In the genomic region with DNA sequence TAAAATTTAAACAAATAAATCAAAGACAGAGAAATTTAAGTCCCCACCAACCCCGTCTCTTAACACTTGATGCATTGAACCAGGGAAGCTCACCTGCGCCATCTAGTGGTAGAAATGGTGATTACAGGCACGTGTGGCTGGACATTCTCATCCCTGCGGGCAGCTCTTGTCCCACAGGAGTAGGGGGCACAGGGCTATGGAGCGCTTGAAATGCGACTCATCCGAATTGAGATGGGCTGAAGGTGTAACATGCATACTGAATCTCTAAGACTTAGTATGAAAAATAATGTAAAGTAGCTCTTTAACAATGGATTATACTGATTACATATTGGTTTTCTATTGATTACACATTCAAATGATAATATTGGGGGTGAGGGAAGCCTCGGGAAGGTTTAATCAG, we compare ENCODE assay signal across 8 cellular contexts. TPM values are rescaled to one million over a fixed set of nuclear protein-coding genes. Genes with fewer than 3 reads are reported as not detected.
DNase-seq lines count a peak whose midpoint lies in the region; ATAC-seq and TF ChIP-seq lines count a peak whose summit lies in the region.

No MANE protein-coding gene starts in this region.

- H2AFZ ChIP-seq in Loucy (ENCODE audit: low read length): no peak overlapping the region

- no peaks in the 10 kb centered on the region for H3K4me1 ChIP-seq in Loucy (ENCODE audit: insufficient read depth, low read length, poor library complexity, severe bottlenecking)
- H3K4me1 ChIP-seq in left ventricle myocardium inferior: no peaks in the 10 kb centered on the region

- no peaks in the 10 kb centered on the region for H3K9me2 ChIP-seq in Loucy (replicated peaks; ENCODE audit: low read depth, low read length)

- no peaks in the 10 kb centered on the region for H4K20me1 ChIP-seq in Loucy (ENCODE audit: insufficient read depth, low read length, poor library complexity, severe bottlenecking)

- no peaks in the 10 kb centered on the region for H3K27me3 ChIP-seq in Loucy (ENCODE audit: insufficient read depth, low read length, poor library complexity, severe bottlenecking)
- peaks cover 35% of the 10 kb centered on the region for H3K27me3 ChIP-seq in left ventricle myocardium inferior (ENCODE audit: low read depth)

- no peak overlapping the region for H3K4me2 ChIP-seq in Loucy (ENCODE audit: low read depth, low read length, poor library complexity, severe bottlenecking)

- intact Hi-C loops in left ventricle myocardium inferior (cut with micrococcal nuclease): no loop called here

- H3F3A ChIP-seq in Loucy (ENCODE audit: low read depth): no peaks in the 10 kb centered on the region

- H3K36me3 ChIP-seq in Loucy (ENCODE audit: insufficient read depth, low read length): no peaks in the 10 kb centered on the region
- H3K36me3 ChIP-seq in left ventricle myocardium inferior: no peaks in the 10 kb centered on the region

- H3K9ac ChIP-seq in Loucy (ENCODE audit: low read depth, low read length, poor library complexity, severe bottlenecking): no peak overlapping the region

- DNase-seq in GDM1 (lab: John Stamatoyannopoulos, UW): peak; percentile 38
- DNase-seq in T follicular helper cell (ENCODE audit: low read depth): peak; percentile 41
- DNase-seq in activated naive CD8-positive, alpha-beta T cell treated with anti-CD3 and anti-CD28 coated beads, Interleukin-2, amount 50 U/mL, for 16 hours (ENCODE audit: low read depth, low spot score): peak; percentile 54
- peak; percentile 45 for DNase-seq in left ventricle myocardium inferior
- DNase-seq in retinal pigment epithelial cell (ENCODE audit: low read depth): peak; percentile 20

- H3K9me3 ChIP-seq in Loucy (ENCODE audit: insufficient read depth, low read depth, low read length) (no peaks in the 10 kb centered on the region), left ventricle myocardium inferior (replicated peaks) (no peaks in the 10 kb centered on the region)

- TF ChIP-seq CTCF in Loucy (conservative IDR thresholded peaks at IDR 0.05; ENCODE audit: low read length) (peak; percentile 97), left ventricle myocardium inferior (IDR thresholded peaks at IDR 0.05; ENCODE audit: borderline replicate concordance) (peak; percentile 99), retinal pigment epithelial cell (conservative IDR thresholded peaks at IDR 0.05; ENCODE audit: low read depth, low read length) (peak; percentile 96)

- no peak overlapping the region for H3K4me3 ChIP-seq in Loucy (ENCODE audit: low read length, poor library complexity, severe bottlenecking)
- no peak overlapping the region for H3K4me3 ChIP-seq in left ventricle myocardium inferior
- H3K4me3 ChIP-seq in retinal pigment epithelial cell (ENCODE audit: low read length): no peak overlapping the region

- ATAC-seq in HG03460 (IDR thresholded peaks at IDR 0.05; ENCODE audit: unreplicated experiment) (no peak), GM21723 (IDR thresholded peaks at IDR 0.05; ENCODE audit: unreplicated experiment) (no peak)

- H3K79me2 ChIP-seq in Loucy (ENCODE audit: insufficient read depth, low read length): no peaks in the 10 kb centered on the region

- H3K27ac ChIP-seq in left ventricle myocardium inferior (replicated peaks): no peak overlapping the region

RNA-seq across cellular contexts. Expression of a gene that starts 24.8 kb away (rescaled TPM):
- 0.08 TPM for total RNA-seq in left ventricle myocardium inferior
